Comparison of ENCODE assay signal across 11 cellular contexts in genomic region chr2:104447831-104448434, GRCh38.
A peak's percentile ranks its signal among the peaks of the same experiment; 100 is the strongest.
DNase-seq lines count a peak whose midpoint lies in the region; ATAC-seq, FAIRE-seq and TF ChIP-seq lines count a peak whose summit lies in the region.
"Had no signal": no experiment of that assay in that cellular context is flagged by ENCODE, and none has a peak within 500 bp of the region (broad histone marks: within the 10 kb centered on the region; RNA-seq: fewer than 3 reads in every experiment).

No MANE protein-coding gene starts in this region.

- H3K4me1 Mint-ChIP-seq in activated CD8-positive, alpha-beta memory T cell treated with anti-CD3 and anti-CD28 coated beads, Interleukin-2, amount 10 ng/mL, durations not matched to agents 7 days and 5 days = no peaks in the 10 kb centered on the region

- no peaks in the 10 kb centered on the region for H3K79me2 ChIP-seq in MM.1S (ENCODE audit: low read length)

- no peak overlapping the region for H3K27ac ChIP-seq in MM.1S (ENCODE audit: low read length)
- H3K27ac ChIP-seq in esophagus muscularis mucosa (replicated peaks in 1 of 4) = no peak overlapping the region
- H3K27ac ChIP-seq: cardiac muscle cell, testis had no signal

- no peak for TF ChIP-seq POLR2A in esophagus muscularis mucosa (IDR thresholded peaks at IDR 0.05; ENCODE audit: low read depth)

- no peak for ATAC-seq in activated CD8-positive, alpha-beta memory T cell treated with anti-CD3 and anti-CD28 coated beads, Interleukin-2, amount 10 ng/mL, durations not matched to agents 7 days and 5 days

- H3K27ac Mint-ChIP-seq in activated CD8-positive, alpha-beta memory T cell treated with anti-CD3 and anti-CD28 coated beads, Interleukin-2, amount 10 ng/mL, durations not matched to agents 7 days and 5 days = no peak overlapping the region

- peak overlapping the region; percentile 4; the same call in 1 of the 2 replicates for H3K4me2 ChIP-seq in MM.1S (ENCODE audit: low read depth, low read length)

- H3K9me3 ChIP-seq in MM.1S (replicated peaks; ENCODE audit: insufficient read depth, low read length) (no peaks in the 10 kb centered on the region), esophagus muscularis mucosa (no peaks in the 10 kb centered on the region)
- H3K9me3 ChIP-seq: testis had no signal

- no peak for TF ChIP-seq EP300 in esophagus muscularis mucosa (IDR thresholded peaks at IDR 0.05)

- H3K9me2 ChIP-seq in MM.1S (replicated peaks; ENCODE audit: insufficient read depth, low read length) = no peaks in the 10 kb centered on the region

- H3K36me3 ChIP-seq in MM.1S (replicated peaks; ENCODE audit: insufficient read depth, low read length) (no peaks in the 10 kb centered on the region), esophagus muscularis mucosa (no peaks in the 10 kb centered on the region)
- H3K36me3 ChIP-seq: cardiac muscle cell had no signal

- TF ChIP-seq CTCF in MM.1S (IDR thresholded peaks at IDR 0.05; ENCODE audit: low read length) (peak; percentile 29), esophagus muscularis mucosa (IDR thresholded peaks at IDR 0.05) (no peak)

- FAIRE-seq in A204.1 (lab: Jason Lieb, UNC) = peak; percentile 19

- DNase-seq in DMS53 treated with DMSO at 0.1 percent for 48 hours (lab: John Stamatoyannopoulos, UW; ENCODE audit: unreplicated experiment) (peak; percentile 34), MM.1S (peak; percentile 43), globus pallidus (ENCODE audit: low spot score) (peak; percentile 72), NCI-H2107 treated with DMSO at 0.1 percent for 48 hours (lab: John Stamatoyannopoulos, UW; ENCODE audit: unreplicated experiment) (no peak), esophagus muscularis mucosa (ENCODE audit: extremely low spot score) (no peak), NCI-H524 (lab: John Stamatoyannopoulos, UW) (no peak)
- DNase-seq in activated CD8-positive, alpha-beta memory T cell treated with anti-CD3 and anti-CD28 coated beads, Interleukin-2, amount 10 ng/mL, durations not matched to agents 7 days and 5 days = no peak
- DNase-seq: activated CD4-positive, alpha-beta T cell treated with anti-CD3 and anti-CD28 coated beads, Interleukin-2, amount 50 U/mL, for 4 hours; testis had no signal

- 90% methylated on average over 2 of the region's 2 CpGs for WGBS in esophagus muscularis mucosa

- H3K4me3 ChIP-seq in MM.1S (ENCODE audit: low read length) = no peak overlapping the region
- peak overlapping the region in 1 of 4 donors; percentile 13 for H3K4me3 ChIP-seq in esophagus muscularis mucosa
- H3K4me3 ChIP-seq: cardiac muscle cell, testis had no signal

- H3K4me1 ChIP-seq in MM.1S (ENCODE audit: low read length) (no peaks in the 10 kb centered on the region), esophagus muscularis mucosa (no peaks in the 10 kb centered on the region)
- H3K4me1 ChIP-seq: testis had no signal

- CTCF ChIA-PET in activated CD8-positive, alpha-beta memory T cell treated with anti-CD3 and anti-CD28 coated beads, Interleukin-2, amount 10 ng/mL, durations not matched to agents 7 days and 5 days (lab: Charles Lee) = no interaction called here

- peak overlapping the region; percentile 42; the same call in 1 of the 2 replicates for H2AFZ ChIP-seq in MM.1S (ENCODE audit: low read length)

- no peaks in the 10 kb centered on the region for H3K9me3 Mint-ChIP-seq in activated CD8-positive, alpha-beta memory T cell treated with anti-CD3 and anti-CD28 coated beads, Interleukin-2, amount 10 ng/mL, durations not matched to agents 7 days and 5 days (ENCODE audit: low read depth)

- H3K36me3 Mint-ChIP-seq in activated CD8-positive, alpha-beta memory T cell treated with anti-CD3 and anti-CD28 coated beads, Interleukin-2, amount 10 ng/mL, durations not matched to agents 7 days and 5 days = no peaks in the 10 kb centered on the region

- H3K27me3 ChIP-seq in MM.1S (replicated peaks; ENCODE audit: insufficient read depth, low read length) (no peaks in the 10 kb centered on the region), esophagus muscularis mucosa (no peaks in the 10 kb centered on the region)
- H3K27me3 ChIP-seq: cardiac muscle cell, testis had no signal

- intact Hi-C loops in esophagus muscularis mucosa (cut with DNase I) = no loop called here

- no peak overlapping the region for H3K4me3 Mint-ChIP-seq in activated CD8-positive, alpha-beta memory T cell treated with anti-CD3 and anti-CD28 coated beads, Interleukin-2, amount 10 ng/mL, durations not matched to agents 7 days and 5 days

- H4K20me1 ChIP-seq in MM.1S (ENCODE audit: insufficient read depth, low read length) = no peaks in the 10 kb centered on the region

- H3F3A ChIP-seq in MM.1S (ENCODE audit: insufficient read depth, low read length) = no peaks in the 10 kb centered on the region

- no peak overlapping the region for H3K9ac ChIP-seq in MM.1S (ENCODE audit: low read length)

- H3K27me3 Mint-ChIP-seq in activated CD8-positive, alpha-beta memory T cell treated with anti-CD3 and anti-CD28 coated beads, Interleukin-2, amount 10 ng/mL, durations not matched to agents 7 days and 5 days = no peaks in the 10 kb centered on the region

Comparison
In these comparisons a context has a peak if more than half of its experiments do, and no peak if none do; other contexts are left out.
1. DNase-seq: peak in DMS53 treated with DMSO at 0.1 percent for 48 hours (single experiment), MM.1S (single experiment) and globus pallidus (single experiment); none in NCI-H2107 treated with DMSO at 0.1 percent for 48 hours (single experiment), esophagus muscularis mucosa (single experiment), activated CD8-positive, alpha-beta memory T cell treated with anti-CD3 and anti-CD28 coated beads, Interleukin-2, amount 10 ng/mL, durations not matched to agents 7 days and 5 days (single experiment) and NCI-H524 (0 of 2).